In the genomic region with DNA sequence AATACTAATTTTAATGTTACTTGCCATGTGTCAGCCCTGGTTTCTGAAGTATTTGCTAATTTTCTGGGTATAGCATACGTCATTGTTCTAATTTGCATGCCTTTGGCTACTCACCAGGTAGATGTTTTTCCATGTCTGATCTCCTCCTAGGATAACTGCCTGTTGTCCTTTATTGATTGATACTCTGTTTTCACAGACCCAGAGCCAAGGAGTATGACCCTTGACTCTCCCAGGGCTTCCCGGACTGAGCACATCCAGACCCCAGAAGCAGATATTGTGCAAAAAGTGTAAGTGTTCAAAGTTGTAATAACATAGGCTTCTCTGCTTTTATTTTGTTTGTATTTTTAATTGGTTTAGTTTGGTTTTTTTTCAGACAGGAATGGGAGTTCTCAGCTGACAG, we compare ENCODE assay signal across 18 cellular contexts. TPM values are rescaled to one million over a fixed set of nuclear protein-coding genes. Genes with fewer than 3 reads are reported as not detected.
DNase-seq lines count a peak whose midpoint lies in the region; TF ChIP-seq lines count a peak whose summit lies in the region.
"Had no signal": no experiment of that assay in that cellular context is flagged by ENCODE, and none has a peak within 500 bp of the region (broad histone marks: within the 10 kb centered on the region; RNA-seq: fewer than 3 reads in every experiment).

No MANE protein-coding gene starts in this region.

- H3K9me3 Mint-ChIP-seq in glutamatergic neuron (ENCODE audit: unreplicated experiment): peaks cover 2% of the 10 kb centered on the region
- peaks cover 4% of the 10 kb centered on the region for H3K9me3 Mint-ChIP-seq in progenitor cell of endocrine pancreas (ENCODE audit: low read depth)
- no peaks in the 10 kb centered on the region for H3K9me3 Mint-ChIP-seq in activated T-helper 2 cell treated with anti-CD3 and anti-CD28 coated beads, Interferon-gamma antibody, Interleukin-2, Interleukin-4, amounts not matched to agents 10 μg/mL and 5 μg/mL and 100 μg/mL, durations not matched to agents 14 hours and 24 hours and 36 hours
- H3K9me3 Mint-ChIP-seq: CD4-positive, alpha-beta memory T cell; HFFc6 had no signal

- WGBS in liver: 33% methylated on average over 2 of the region's 2 CpGs

- H3K36me3 Mint-ChIP-seq in glutamatergic neuron (ENCODE audit: unreplicated experiment): no peaks in the 10 kb centered on the region
- no peaks in the 10 kb centered on the region for H3K36me3 Mint-ChIP-seq in progenitor cell of endocrine pancreas (ENCODE audit: insufficient read depth)
- H3K36me3 Mint-ChIP-seq in activated T-helper 2 cell treated with anti-CD3 and anti-CD28 coated beads, Interferon-gamma antibody, Interleukin-2, Interleukin-4, amounts not matched to agents 10 μg/mL and 5 μg/mL and 100 μg/mL, durations not matched to agents 14 hours and 24 hours and 36 hours (ENCODE audit: low read depth): no peaks in the 10 kb centered on the region
- H3K36me3 Mint-ChIP-seq: CD4-positive, alpha-beta memory T cell had no signal

- intact Hi-C loops in activated T-helper 2 cell treated with anti-CD3 and anti-CD28 coated beads, Interferon-gamma antibody, Interleukin-2, Interleukin-4, amounts not matched to agents 10 μg/mL and 5 μg/mL and 100 μg/mL, durations not matched to agents 14 hours and 24 hours and 36 hours (cut with micrococcal nuclease): no loop called here

- H3K4me1 ChIP-seq in liver (ENCODE audit: control insufficient read depth in 4 of 4, insufficient read depth in 4 of 4, low read length in 3 of 4): peaks cover 12 to 42% (median 35%) of the 10 kb centered on the region in 4 donors

- no peak overlapping the region for H3K9ac ChIP-seq in liver (ENCODE audit: low read depth in 1 of 2, low read length in 2 of 2)

- H3K4me3 Mint-ChIP-seq in glutamatergic neuron (ENCODE audit: unreplicated experiment) (no peak overlapping the region), progenitor cell of endocrine pancreas (ENCODE audit: low read depth) (no peak overlapping the region)
- H3K4me3 Mint-ChIP-seq in activated T-helper 2 cell treated with anti-CD3 and anti-CD28 coated beads, Interferon-gamma antibody, Interleukin-2, Interleukin-4, amounts not matched to agents 10 μg/mL and 5 μg/mL and 100 μg/mL, durations not matched to agents 14 hours and 24 hours and 36 hours (ENCODE audit: low read depth): no peak overlapping the region
- H3K4me3 Mint-ChIP-seq: CD4-positive, alpha-beta memory T cell; HFFc6 had no signal

- H3K27ac ChIP-seq in liver (ENCODE audit: low read depth in 1 of 2, low read length in 2 of 2): peak overlapping the region; percentile 83 to 85
- H3K27ac ChIP-seq: 22Rv1 had no signal

- no peaks in the 10 kb centered on the region for H3K9me3 ChIP-seq in liver (ENCODE audit: control insufficient read depth in 4 of 4, low read length in 3 of 4)
- H3K9me3 ChIP-seq: HAP-1 had no signal

- no peaks in the 10 kb centered on the region for H3K27me3 ChIP-seq in liver (ENCODE audit: control insufficient read depth in 4 of 4, insufficient read depth in 4 of 4, low read length in 3 of 4)

- DNase-seq in NCI-H2171 treated with DMSO at 0.1 percent for 48 hours (lab: John Stamatoyannopoulos, UW) (peak; percentile 50), NCI-H2171 (lab: John Stamatoyannopoulos, UW) (no peak), glutamatergic neuron (no peak), progenitor cell of endocrine pancreas (ENCODE audit: low spot score, unreplicated experiment) (no peak), NOMO-1 treated with DMSO at 0.1 percent for 48 hours (lab: John Stamatoyannopoulos, UW; ENCODE audit: unreplicated experiment) (no peak), OCI-M1 (lab: John Stamatoyannopoulos, UW) (no peak)
- no peak for DNase-seq in activated T-helper 2 cell treated with anti-CD3 and anti-CD28 coated beads, Interferon-gamma antibody, Interleukin-2, Interleukin-4, amounts not matched to agents 10 μg/mL and 5 μg/mL and 100 μg/mL, durations not matched to agents 14 hours and 24 hours and 36 hours (ENCODE audit: low spot score)
- DNase-seq: C1 segment of cervical spinal cord; Calu3; CD4-positive, alpha-beta memory T cell; COR-L47; DMS53; DND-41; GOT3; HFFc6 had no signal

- peaks cover 0 to 1% (median 0%) of the 10 kb centered on the region in 4 donors for H3K36me3 ChIP-seq in liver (ENCODE audit: control insufficient read depth in 4 of 4, insufficient read depth in 3 of 4, low read depth in 1 of 4, low read length in 3 of 4)
- H3K36me3 ChIP-seq: HAP-1 had no signal

- peak; percentile 25 to 30 for TF ChIP-seq RAD21 in liver (IDR thresholded peaks at IDR 0.05)

- H3K4me1 Mint-ChIP-seq in glutamatergic neuron (ENCODE audit: low read depth, unreplicated experiment) (peaks cover 13% of the 10 kb centered on the region), progenitor cell of endocrine pancreas (ENCODE audit: low read depth) (peaks cover 3% of the 10 kb centered on the region)
- no peaks in the 10 kb centered on the region for H3K4me1 Mint-ChIP-seq in activated T-helper 2 cell treated with anti-CD3 and anti-CD28 coated beads, Interferon-gamma antibody, Interleukin-2, Interleukin-4, amounts not matched to agents 10 μg/mL and 5 μg/mL and 100 μg/mL, durations not matched to agents 14 hours and 24 hours and 36 hours (ENCODE audit: low read depth)
- H3K4me1 Mint-ChIP-seq: CD4-positive, alpha-beta memory T cell had no signal

- no peaks in the 10 kb centered on the region for H3K27me3 Mint-ChIP-seq in glutamatergic neuron (ENCODE audit: unreplicated experiment)
- H3K27me3 Mint-ChIP-seq in progenitor cell of endocrine pancreas: no peaks in the 10 kb centered on the region
- H3K27me3 Mint-ChIP-seq in activated T-helper 2 cell treated with anti-CD3 and anti-CD28 coated beads, Interferon-gamma antibody, Interleukin-2, Interleukin-4, amounts not matched to agents 10 μg/mL and 5 μg/mL and 100 μg/mL, durations not matched to agents 14 hours and 24 hours and 36 hours (ENCODE audit: low read depth): peaks cover 20% of the 10 kb centered on the region

- H3K27ac Mint-ChIP-seq in glutamatergic neuron (ENCODE audit: unreplicated experiment): peak overlapping the region; percentile 1
- H3K27ac Mint-ChIP-seq in progenitor cell of endocrine pancreas: peak overlapping the region; percentile 54
- H3K27ac Mint-ChIP-seq in activated T-helper 2 cell treated with anti-CD3 and anti-CD28 coated beads, Interferon-gamma antibody, Interleukin-2, Interleukin-4, amounts not matched to agents 10 μg/mL and 5 μg/mL and 100 μg/mL, durations not matched to agents 14 hours and 24 hours and 36 hours: no peak overlapping the region

- TF ChIP-seq CTCF in glutamatergic neuron (IDR thresholded peaks at IDR 0.05; ENCODE audit: partially characterized antibody, unreplicated experiment) (no peak), liver (IDR thresholded peaks at IDR 0.05; ENCODE audit: low read depth, low read length, missing input control) (no peak), progenitor cell of endocrine pancreas (IDR thresholded peaks at IDR 0.05; ENCODE audit: unreplicated experiment) (no peak)

- H3K4me3 ChIP-seq in liver (ENCODE audit: low read depth in 1 of 3, low read length in 3 of 3): no peak overlapping the region
- H3K4me3 ChIP-seq: HAP-1 had no signal

TF ChIP-seq in liver, 16 proteins besides CTCF, POLR2A, EP300 and RAD21 (continues in another document):
- TF ChIP-seq, protein P1, sequence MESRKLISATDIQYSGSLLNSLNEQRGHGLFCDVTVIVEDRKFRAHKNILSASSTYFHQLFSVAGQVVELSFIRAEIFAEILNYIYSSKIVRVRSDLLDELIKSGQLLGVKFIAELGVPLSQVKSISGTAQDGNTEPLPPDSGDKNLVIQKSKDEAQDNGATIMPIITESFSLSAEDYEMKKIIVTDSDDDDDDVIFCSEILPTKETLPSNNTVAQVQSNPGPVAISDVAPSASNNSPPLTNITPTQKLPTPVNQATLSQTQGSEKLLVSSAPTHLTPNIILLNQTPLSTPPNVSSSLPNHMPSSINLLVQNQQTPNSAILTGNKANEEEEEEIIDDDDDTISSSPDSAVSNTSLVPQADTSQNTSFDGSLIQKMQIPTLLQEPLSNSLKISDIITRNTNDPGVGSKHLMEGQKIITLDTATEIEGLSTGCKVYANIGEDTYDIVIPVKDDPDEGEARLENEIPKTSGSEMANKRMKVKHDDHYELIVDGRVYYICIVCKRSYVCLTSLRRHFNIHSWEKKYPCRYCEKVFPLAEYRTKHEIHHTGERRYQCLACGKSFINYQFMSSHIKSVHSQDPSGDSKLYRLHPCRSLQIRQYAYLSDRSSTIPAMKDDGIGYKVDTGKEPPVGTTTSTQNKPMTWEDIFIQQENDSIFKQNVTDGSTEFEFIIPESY (IDR thresholded peaks at IDR 0.05): peak; percentile 71
- TF ChIP-seq RXRA (IDR thresholded peaks at IDR 0.05) (peak; percentile 78 to 88), TAF1 (conservative IDR thresholded peaks at IDR 0.05) (peak; percentile 27), FOXA2 (IDR thresholded peaks at IDR 0.05) (peak; percentile 38), YY1 (IDR thresholded peaks at IDR 0.05) (peak; percentile 66), MAX (IDR thresholded peaks at IDR 0.05) (peak; percentile 68), GABPA (IDR thresholded peaks at IDR 0.05 in 1 of 2, conservative IDR thresholded peaks at IDR 0.05 in 1 of 2) (peak in 1 of 2 donors; percentile 30)

RNA-seq across cellular contexts. Expression of gene SUMO1, which starts 53.8 kb away (rescaled TPM):
- 111 TPM for total RNA-seq in glutamatergic neuron (ENCODE audit: unreplicated experiment)
- 10 to 100 TPM; 42.7 to 51.5 TPM for total RNA-seq in liver
- polyA plus RNA-seq in liver: 100 to 1,000 TPM in 1 of 2 donors, 10 to 100 TPM in 1; 51.4 to 139 TPM
- 131 and 135 TPM in 2 replicates for total RNA-seq in progenitor cell of endocrine pancreas
- total RNA-seq in activated T-helper 2 cell treated with anti-CD3 and anti-CD28 coated beads, Interferon-gamma antibody, Interleukin-2, Interleukin-4, amounts not matched to agents 10 μg/mL and 5 μg/mL and 100 μg/mL, durations not matched to agents 14 hours and 24 hours and 36 hours: 119 and 124 TPM in 2 replicates
